Comparison of ENCODE assay signal across 9 cellular contexts in genomic region chr13:98454389-98454881, GRCh38.
A peak's percentile ranks its signal among the peaks of the same experiment; 100 is the strongest.
DNase-seq lines count a peak whose midpoint lies in the region; ATAC-seq and TF ChIP-seq lines count a peak whose summit lies in the region.
"Had no signal": no experiment of that assay in that cellular context is flagged by ENCODE, and none has a peak within 500 bp of the region (broad histone marks: within the 10 kb centered on the region; RNA-seq: fewer than 3 reads in every experiment).

No MANE protein-coding gene starts in this region.

- H3K9me3 ChIP-seq in ascending aorta (no peaks in the 10 kb centered on the region), thoracic aorta (no peaks in the 10 kb centered on the region), H9 (ENCODE audit: control insufficient read depth, low read depth, low read length) (no peaks in the 10 kb centered on the region)
- H3K9me3 ChIP-seq: BLaER1 treated with 17β-estradiol and CSF1 and Interleukin-3, amounts not matched to agents 10 nM and 100 nM had no signal

- H3K56ac ChIP-seq in H9 (ENCODE audit: insufficient read length, low read depth, low read length): no peak overlapping the region

- intact Hi-C loops in ascending aorta (cut with DNase I): loop anchor here (5.0 kb wide), 3 partner anchors 123 to 477 kb away; partner anchors contain the start of gene STK24

- H4K5ac ChIP-seq in H9 (ENCODE audit: insufficient read length, low read depth, low read length): no peak overlapping the region

- H2BK120ac ChIP-seq in H9 (ENCODE audit: low read depth, low read length, poor library complexity, severe bottlenecking): no peak overlapping the region

- no peak overlapping the region for H2BK20ac ChIP-seq in H9 (ENCODE audit: low read depth, low read length, poor library complexity, severe bottlenecking)

- H4K20me1 ChIP-seq in H9 (ENCODE audit: control insufficient read depth, insufficient read depth, insufficient read length): no peaks in the 10 kb centered on the region

- H3K4me2 ChIP-seq in H9 (ENCODE audit: insufficient read depth, insufficient read length, low read length): no peak overlapping the region
- H3K4me2 ChIP-seq: BLaER1 treated with 17β-estradiol and CSF1 and Interleukin-3, amounts not matched to agents 10 nM and 100 nM had no signal

- H3K79me1 ChIP-seq in H9 (ENCODE audit: insufficient read depth, low read depth, low read length, poor library complexity, severe bottlenecking): no peaks in the 10 kb centered on the region

- H3K9ac ChIP-seq in H9 (ENCODE audit: extremely low read depth, insufficient read length, low read length): no peak overlapping the region
- H3K9ac ChIP-seq: BLaER1 treated with 17β-estradiol and CSF1 and Interleukin-3, amounts not matched to agents 10 nM and 100 nM had no signal

- no peak overlapping the region for H3K18ac ChIP-seq in H9 (ENCODE audit: insufficient read length, low read depth, low read length)

- H3K4ac ChIP-seq in H9 (ENCODE audit: low read depth, low read length): no peak overlapping the region

- no peak overlapping the region for H3K4me3 Mint-ChIP-seq in H9

- peak; percentile 14 for ATAC-seq in thoracic aorta (ENCODE audit: insufficient number of reproducible peaks, low FRiP score, low read depth)
- ATAC-seq in HG02798 (IDR thresholded peaks at IDR 0.05; ENCODE audit: poor library complexity, unreplicated experiment): no peak
- ATAC-seq in GM19328 (IDR thresholded peaks at IDR 0.05; ENCODE audit: unreplicated experiment): no peak

- no peaks in the 10 kb centered on the region for H3K79me2 ChIP-seq in H9 (ENCODE audit: insufficient read depth, low read length)

- H3T11ph ChIP-seq in H9 (ENCODE audit: low read length): no peak overlapping the region

- no peak overlapping the region for H4K91ac ChIP-seq in H9 (ENCODE audit: insufficient read length, low read depth, low read length)

- no peaks in the 10 kb centered on the region for H3K27me3 Mint-ChIP-seq in H9 (ENCODE audit: low read depth)

- no CpG with 5 or more reads among the region's 7 CpGs for WGBS in H9 (ENCODE audit: extremely low coverage, insufficient read length, low lambda C conversion rate)

- H3K36me3 ChIP-seq in ascending aorta: peaks cover 7 to 45% of the 10 kb centered on the region in 2 donors
- H3K36me3 ChIP-seq in thoracic aorta: peaks cover 28% of the 10 kb centered on the region

- H3K23ac ChIP-seq in H9 (ENCODE audit: insufficient read length, low read depth, low read length): no peak overlapping the region

- peaks cover 13 to 70% (median 64%) of the 10 kb centered on the region in 3 experiments; a peak in 6 of 7 replicates for H3K36me3 Mint-ChIP-seq in H9 (ENCODE audit: insufficient read depth in 1 of 3, low read depth in 3 of 3)

- no peak overlapping the region for H2BK12ac ChIP-seq in H9 (ENCODE audit: insufficient read length, low read depth, low read length)

- TF ChIP-seq CTCF in ascending aorta (IDR thresholded peaks at IDR 0.05): no peak
- no peak for TF ChIP-seq CTCF in thoracic aorta (IDR thresholded peaks at IDR 0.05)
- TF ChIP-seq CTCF in H9 (conservative IDR thresholded peaks at IDR 0.05): no peak

- no peaks in the 10 kb centered on the region for H3K27me3 ChIP-seq in ascending aorta
- H3K27me3 ChIP-seq in thoracic aorta (replicated peaks; ENCODE audit: insufficient read depth): no peaks in the 10 kb centered on the region
- no peaks in the 10 kb centered on the region for H3K27me3 ChIP-seq in H9 (ENCODE audit: insufficient read depth, low read length)
- H3K27me3 ChIP-seq: BLaER1 treated with 17β-estradiol and CSF1 and Interleukin-3, amounts not matched to agents 10 nM and 100 nM had no signal

- H3K4me3 ChIP-seq in ascending aorta: no peak overlapping the region
- H3K4me3 ChIP-seq in thoracic aorta: no peak overlapping the region
- H3K4me3 ChIP-seq: BLaER1 treated with 17β-estradiol and CSF1 and Interleukin-3, amounts not matched to agents 10 nM and 100 nM had no signal

- H3K4me1 ChIP-seq in ascending aorta: peaks cover 2 to 26% of the 10 kb centered on the region in 2 donors
- peaks cover 23 to 50% of the 10 kb centered on the region in 2 donors for H3K4me1 ChIP-seq in thoracic aorta (ENCODE audit: control insufficient read depth in 1 of 2, low read depth in 2 of 2)
- H3K4me1 ChIP-seq in H9 (ENCODE audit: insufficient read depth, low read length): peaks cover 5% of the 10 kb centered on the region; the same call in 1 of the 2 replicates

- H2BK15ac ChIP-seq in H9 (ENCODE audit: low read depth, low read length): no peak overlapping the region

- no peaks in the 10 kb centered on the region for H3K9me3 Mint-ChIP-seq in H9

- peaks cover 19 to 24% of the 10 kb centered on the region in 2 experiments for H3K4me1 Mint-ChIP-seq in H9

- DNase-seq in NCI-H2107 treated with DMSO at 0.1 percent for 48 hours (lab: John Stamatoyannopoulos, UW; ENCODE audit: unreplicated experiment) (peak; percentile 34), NCI-H2107 (lab: John Stamatoyannopoulos, UW) (no peak), ascending aorta (ENCODE audit: low spot score in 2 of 2) (no peak), kidney tubule cell (ENCODE audit: low spot score) (peak; percentile 65), thoracic aorta (ENCODE audit: low spot score) (no peak), H9 (no peak)

- H3K14ac ChIP-seq in H9 (ENCODE audit: insufficient read depth, low read length): no peak overlapping the region

- H2AFZ ChIP-seq in H9 (ENCODE audit: low read length): no peak overlapping the region

- no peaks in the 10 kb centered on the region for H3K23me2 ChIP-seq in H9 (ENCODE audit: insufficient read length, low read depth, low read length, poor library complexity, severe bottlenecking)

- H3K27ac Mint-ChIP-seq in H9: peak overlapping the region in 1 of 3 experiments; percentile 23; a peak in 1 of 7 replicates

- H2AK5ac ChIP-seq in H9 (ENCODE audit: insufficient read length, low read length): no peak overlapping the region

- no peak overlapping the region for H2BK5ac ChIP-seq in H9 (ENCODE audit: insufficient read length, low read length)

- H4K8ac ChIP-seq in H9 (replicated peaks; ENCODE audit: insufficient read length, low read depth, low read length): no peak overlapping the region

- H3K27ac ChIP-seq in ascending aorta (peak overlapping the region; percentile 62 to 63), thoracic aorta (peak overlapping the region; percentile 20 to 40), H9 (ENCODE audit: insufficient read length, low read depth, low read length) (no peak overlapping the region)
- H3K27ac ChIP-seq: BLaER1 treated with 17β-estradiol and CSF1 and Interleukin-3, amounts not matched to agents 10 nM and 100 nM had no signal

Comparison
In these comparisons a context has a peak if more than half of its experiments do, and no peak if none do; other contexts are left out.
1. DNase-seq: peak in NCI-H2107 treated with DMSO at 0.1 percent for 48 hours (single experiment) and kidney tubule cell (single experiment); none in NCI-H2107 (single experiment), ascending aorta (0 of 2), thoracic aorta (single experiment) and H9 (single experiment).